8 cellular contexts compared by ENCODE assay signal in the genomic region with DNA sequence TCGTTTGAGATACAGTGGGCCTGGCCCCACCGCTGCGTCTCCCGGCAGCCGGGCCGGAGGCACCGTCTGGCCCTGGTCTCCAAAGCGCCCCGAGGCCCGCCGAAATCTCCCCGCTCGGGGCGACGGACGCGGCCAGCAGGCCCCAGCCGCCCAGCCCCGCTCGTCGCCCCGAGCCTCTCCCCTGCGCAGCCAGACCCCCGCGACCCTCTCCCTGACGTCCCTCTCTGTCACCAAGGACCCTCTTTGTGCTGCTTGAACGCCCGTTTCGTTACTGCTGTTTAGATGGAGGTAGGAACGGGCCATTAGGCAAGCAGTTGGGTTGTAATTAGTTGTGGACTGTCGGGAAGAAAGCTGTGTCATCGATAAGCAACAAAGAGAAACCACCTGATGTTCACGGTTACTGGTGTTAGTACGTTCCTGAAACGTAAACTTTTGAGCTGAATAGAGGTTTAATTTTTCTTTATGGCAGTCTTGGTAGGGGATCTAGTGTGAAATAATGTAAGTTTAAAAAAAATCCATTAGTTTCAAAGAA. TPM values are rescaled to one million over a fixed set of nuclear protein-coding genes. Genes with fewer than 3 reads are reported as not detected.
DNase-seq lines count a peak whose midpoint lies in the region; ATAC-seq and TF ChIP-seq lines count a peak whose summit lies in the region.

No MANE protein-coding gene starts in this region.

- TF ChIP-seq POLR2A in stomach (IDR thresholded peaks at IDR 0.05), result no peak

- H3K27ac Mint-ChIP-seq in memory B cell, result peak overlapping the region; percentile 98

- H3K27ac ChIP-seq in WERI-Rb-1, result peak overlapping the region; percentile 95
- peak overlapping the region; percentile 90 to 100 (median 98) for H3K27ac ChIP-seq in stomach

- intact Hi-C loops in stomach (cut with DNase I; ENCODE audit: low total_unique reads), result no loop called here

- H3K4me1 Mint-ChIP-seq in memory B cell, result peaks cover 24% of the 10 kb centered on the region

- peaks cover 2% of the 10 kb centered on the region for H3K36me3 Mint-ChIP-seq in memory B cell

- H3K27me3 Mint-ChIP-seq in memory B cell, result no peaks in the 10 kb centered on the region

- H3K9me3 Mint-ChIP-seq in memory B cell, result no peaks in the 10 kb centered on the region

- H3K27me3 ChIP-seq in WERI-Rb-1 (ENCODE audit: insufficient read depth, low read depth, severe bottlenecking), result no peaks in the 10 kb centered on the region
- no peaks in the 10 kb centered on the region for H3K27me3 ChIP-seq in stomach

- DNase-seq in A172 (ENCODE audit: low spot score) (peak; percentile 59), GM10248 (ENCODE audit: extremely low spot score) (peak; percentile 48), NCI-H1417 treated with DMSO at 0.1 percent for 48 hours (lab: John Stamatoyannopoulos, UW) (peak; percentile 30), WERI-Rb-1 (no peak), memory B cell (ENCODE audit: low spot score in 2 of 2) (peak in 1 of 2 donors; percentile 29), stomach (peak; percentile 35)
- DNase-seq in effector CD4-positive, alpha-beta T cell, result peak; percentile 28

- TF ChIP-seq CTCF in GM10248 (IDR thresholded peaks at IDR 0.05; ENCODE audit: control extremely low read depth, extremely low read depth, low read depth, missing control alignments), result no peak
- no peak for TF ChIP-seq CTCF in WERI-Rb-1 (IDR thresholded peaks at IDR 0.05; ENCODE audit: low read depth, low read length)
- TF ChIP-seq CTCF in stomach (IDR thresholded peaks at IDR 0.05), result no peak

- 0 to 2% (median 0%) methylated on average over 23 to 35 of the region's 35 CpGs for WGBS in stomach, 5 donors

- TF ChIP-seq EP300 in stomach (IDR thresholded peaks at IDR 0.05), result no peak

- peaks cover 12 to 47% (median 28%) of the 10 kb centered on the region in 4 donors for H3K4me1 ChIP-seq in stomach

- H3K36me3 ChIP-seq in WERI-Rb-1 (peaks cover 15% of the 10 kb centered on the region), stomach (peaks cover 0 to 3% (median 2%) of the 10 kb centered on the region in 4 donors)

- peak overlapping the region; percentile 99 for H3K4me3 Mint-ChIP-seq in memory B cell

- ATAC-seq in HG02678 (IDR thresholded peaks at IDR 0.05; ENCODE audit: unreplicated experiment), result peak; percentile 14
- peak; percentile 13 for ATAC-seq in memory B cell (ENCODE audit: low read depth)

- CTCF ChIA-PET in GM10248 (lab: Yijun Ruan, JAX), result interaction anchor here (0.9 to 4.5 kb wide), 6 partner anchors 12 to 283 kb away, joined by 3 to 24 read pairs (median 3); no protein-coding TSS in a partner anchor

- H3K4me3 ChIP-seq in WERI-Rb-1 (ENCODE audit: low read depth, low read length), result peak overlapping the region; percentile 83
- H3K4me3 ChIP-seq in stomach, result peak overlapping the region; percentile 68 to 95 (median 78)

- POLR2A ChIA-PET in GM10248 (lab: Yijun Ruan, JAX), result interaction anchor here (0.6 kb wide), 1 partner anchor 16 kb away, joined by 3 read pairs; no protein-coding TSS in a partner anchor

- H3K9me3 ChIP-seq in WERI-Rb-1 (ENCODE audit: severe bottlenecking) (no peaks in the 10 kb centered on the region), stomach (no peaks in the 10 kb centered on the region)

RNA-seq across cellular contexts. Expression of a gene that starts 0.7 kb away (rescaled TPM):
- total RNA-seq in A172 (2014; rRNA removed; shearing (Covaris generic)), result 101 and 114 TPM in 2 replicates
- 100 to 1,000 TPM in 2 of 5 donors, 10 to 100 TPM in 3; 18.8 to 296 (median 79.3) TPM for total RNA-seq in stomach
- 10 to 100 TPM; 25.6 to 39.9 (median 32.8) TPM for polyA plus RNA-seq in stomach
